In genomic region chr10:43606323-43607198, GRCh38 we compare ENCODE assay signal across 8 cellular contexts. TPM values are rescaled to one million over a fixed set of nuclear protein-coding genes. Genes with fewer than 3 reads are reported as not detected.
DNase-seq lines count a peak whose midpoint lies in the region; ATAC-seq and TF ChIP-seq lines count a peak whose summit lies in the region.

ZNF485 (plus strand) TSS chr10:43606438; CDS start chr10:43607051, 613 bp downstream.

- H3K9me3 Mint-ChIP-seq in nephron progenitor cell = peaks cover 33% of the 10 kb centered on the region
- peaks cover 10 to 40% of the 10 kb centered on the region in 2 donors for H3K9me3 Mint-ChIP-seq in stimulated activated naive CD8-positive, alpha-beta T cell treated with anti-CD3 and anti-CD28 coated beads, Interleukin-15, amount 100 ng/mL, for 72 hours

- ATAC-seq in GM21367 (IDR thresholded peaks at IDR 0.05; ENCODE audit: unreplicated experiment) = peak; percentile 98
- peak; percentile 94 for ATAC-seq in stimulated activated naive CD8-positive, alpha-beta T cell treated with anti-CD3 and anti-CD28 coated beads, Interleukin-15, amount 100 ng/mL, for 72 hours

- H3K27ac ChIP-seq in RWPE1 = peak within 1 kb of the TSS; percentile 60

- TF ChIP-seq CTCF in RWPE1 (conservative IDR thresholded peaks at IDR 0.05; ENCODE audit: low read depth) (no peak), foreskin fibroblast (IDR thresholded peaks at IDR 0.05; ENCODE audit: low read depth, low read length) (no peak), nephron progenitor cell (IDR thresholded peaks at IDR 0.05) (no peak)

- no peak within 1 kb of the TSS for H3K27ac Mint-ChIP-seq in nephron progenitor cell
- H3K27ac Mint-ChIP-seq in stimulated activated naive CD8-positive, alpha-beta T cell treated with anti-CD3 and anti-CD28 coated beads, Interleukin-15, amount 100 ng/mL, for 72 hours = peak within 1 kb of the TSS; percentile 72 to 93

- H3K4me3 Mint-ChIP-seq in nephron progenitor cell = peak within 1 kb of the TSS; percentile 88
- H3K4me3 Mint-ChIP-seq in stimulated activated naive CD8-positive, alpha-beta T cell treated with anti-CD3 and anti-CD28 coated beads, Interleukin-15, amount 100 ng/mL, for 72 hours = peak within 1 kb of the TSS; percentile 82 to 86

- peaks cover 30% of the 10 kb centered on the region for H3K27me3 Mint-ChIP-seq in nephron progenitor cell (ENCODE audit: low read depth, poor library complexity)
- H3K27me3 Mint-ChIP-seq in stimulated activated naive CD8-positive, alpha-beta T cell treated with anti-CD3 and anti-CD28 coated beads, Interleukin-15, amount 100 ng/mL, for 72 hours = no peaks in the 10 kb centered on the region

- peaks cover 38% of the 10 kb centered on the region for H3K36me3 Mint-ChIP-seq in nephron progenitor cell (ENCODE audit: low read depth)

- POLR2A ChIA-PET in RWPE1 (lab: Yijun Ruan, JAX; ENCODE audit: low non-redundant PET) = interaction anchor here (0.6 kb wide), 1 partner anchor 475 kb away, joined by 4 read pairs; no protein-coding TSS in a partner anchor

- H3K4me3 ChIP-seq in foreskin fibroblast (ENCODE audit: low read depth in 1 of 2, low read length in 2 of 2) = peak within 1 kb of the TSS; percentile 59 to 75

- CTCF ChIA-PET in RWPE1 (lab: Yijun Ruan, JAX) = no interaction called here

- peaks cover 19% of the 10 kb centered on the region for H3K4me1 Mint-ChIP-seq in nephron progenitor cell
- H3K4me1 Mint-ChIP-seq in stimulated activated naive CD8-positive, alpha-beta T cell treated with anti-CD3 and anti-CD28 coated beads, Interleukin-15, amount 100 ng/mL, for 72 hours = peaks cover 50% of the 10 kb centered on the region

- DNase-seq in D341Med (ENCODE audit: low spot score) (peak; percentile 96), HT1080 (ENCODE audit: low read depth) (peak; percentile 54), RWPE1 (ENCODE audit: low spot score) (peak; percentile 69), foreskin fibroblast (peak; percentile 54 to 87), nephron progenitor cell (peak; percentile 71)
- DNase-seq in activated effector memory CD4-positive, alpha-beta T cell treated with anti-CD3 and anti-CD28 coated beads, Interleukin-2, amount 50 U/mL, for 16 hours = peak; percentile 87
- peak; percentile 53 to 68 for DNase-seq in stimulated activated naive CD8-positive, alpha-beta T cell treated with anti-CD3 and anti-CD28 coated beads, Interleukin-15, amount 100 ng/mL, for 72 hours

RNA-seq across cellular contexts. Expression of gene ZNF485, which starts in this region (rescaled TPM):
- total RNA-seq in HT1080 (2014; rRNA removed; shearing (Covaris generic)) = 7.1 and 8.8 TPM in 2 replicates
- 3.4 and 4.5 TPM in 2 replicates for polyA plus RNA-seq in HT1080 (2015; cell fraction: cytosol; rRNA removed)
- 10.5 and 10.7 TPM in 2 replicates for polyA plus RNA-seq in HT1080 (2015; cell fraction: nucleus; rRNA removed)

Comparison
In these comparisons a context has a peak if more than half of its experiments do, and no peak if none do; other contexts are left out.
1. Peak in every context shown above with its lines: DNase-seq, ATAC-seq, H3K4me3 ChIP-seq and H3K27ac ChIP-seq.